ENCODE assay signal across 26 cellular contexts in the genomic region with DNA sequence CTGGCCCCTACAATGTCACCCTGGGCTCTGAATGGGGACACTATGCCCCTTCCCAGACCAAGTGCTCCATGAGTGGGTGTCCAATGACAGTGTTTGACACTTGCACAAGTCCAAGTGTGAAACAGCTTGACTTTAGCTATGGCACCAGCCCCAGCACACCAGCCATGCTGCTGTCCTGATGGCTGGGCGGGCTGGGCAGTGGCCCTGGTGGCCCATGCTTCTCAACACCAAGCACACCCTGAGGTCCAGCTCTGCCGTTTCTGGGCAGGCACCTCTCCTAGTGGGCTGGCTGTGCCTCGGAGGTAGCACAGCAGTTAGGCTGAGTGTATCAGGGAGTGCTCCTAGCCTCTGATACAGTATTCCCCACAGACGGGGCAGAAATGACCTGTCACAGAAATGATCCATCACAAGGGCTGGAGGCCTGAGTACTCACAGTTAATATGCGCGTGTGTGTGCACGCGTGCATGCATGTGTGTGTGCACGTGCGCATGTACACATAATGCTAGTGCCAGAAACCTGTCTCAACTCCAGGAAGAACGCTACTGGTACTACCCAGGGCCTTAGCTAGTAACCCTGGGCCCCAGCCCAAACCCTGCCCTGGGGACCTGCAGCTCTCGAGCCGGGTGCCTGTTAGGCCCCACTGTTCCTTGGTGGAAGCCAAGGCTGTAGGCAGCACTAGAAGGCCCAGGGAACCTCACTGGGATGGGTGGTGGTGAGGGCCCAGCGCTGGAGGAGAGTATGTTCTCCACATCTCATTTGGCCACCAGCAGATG.
A peak's percentile ranks its signal among the peaks of the same experiment; 100 is the strongest.
DNase-seq lines count a peak whose midpoint lies in the region; ATAC-seq and TF ChIP-seq lines count a peak whose summit lies in the region.
"Had no signal": no experiment of that assay in that cellular context is flagged by ENCODE, and none has a peak within 500 bp of the region (broad histone marks: within the 10 kb centered on the region; RNA-seq: fewer than 3 reads in every experiment).

No MANE protein-coding gene starts in this region.

- no peaks in the 10 kb centered on the region for H3K79me1 ChIP-seq in IMR-90 (ENCODE audit: low read depth in 1 of 2, low read length in 2 of 2)

- POLR2A ChIA-PET in IMR-90 (lab: Charles Lee; ENCODE audit: unreplicated experiment): no interaction called here
- POLR2A ChIA-PET in activated CD4-positive, alpha-beta T cell treated with anti-CD3 and anti-CD28 coated beads, Interleukin-2, amount 10 ng/mL, durations not matched to agents 7 days and 5 days (lab: Charles Lee): no interaction called here

- dilution Hi-C loops in IMR-90 (cut with HindIII; ENCODE audit: low sequenced_read_pairs, unreplicated experiment): no loop called here

- peaks cover 43% of the 10 kb centered on the region for H3K27me3 Mint-ChIP-seq in Calu3 (ENCODE audit: unreplicated experiment)
- H3K27me3 Mint-ChIP-seq in endodermal cell (ENCODE audit: insufficient read depth): no peaks in the 10 kb centered on the region
- H3K27me3 Mint-ChIP-seq in activated CD4-positive, alpha-beta T cell treated with anti-CD3 and anti-CD28 coated beads, Interleukin-2, amount 10 ng/mL, durations not matched to agents 7 days and 5 days: no peaks in the 10 kb centered on the region

- H3K23ac ChIP-seq in IMR-90 (ENCODE audit: low read depth, low read length): no peak overlapping the region

- H2BK5ac ChIP-seq in IMR-90 (ENCODE audit: low read depth, low read length, poor library complexity, severe bottlenecking): no peak overlapping the region

- H3K14ac ChIP-seq in IMR-90 (replicated peaks; ENCODE audit: low read depth, low read length): no peak overlapping the region

- BruUV-seq in Calu3 (replicated peaks; lab: Mats Ljungman, UMichigan) (no TSS peak), IMR-90 (replicated peaks; lab: Mats Ljungman, UMichigan) (no TSS peak)

- peak overlapping the region; percentile 86 for H2AK9ac ChIP-seq in IMR-90 (replicated peaks; ENCODE audit: low read depth, low read length, poor library complexity)

- peak; percentile 7 for TF ChIP-seq CTCF in Calu3 (IDR thresholded peaks at IDR 0.05; ENCODE audit: unreplicated experiment)
- no peak for TF ChIP-seq CTCF in IMR-90 (conservative IDR thresholded peaks at IDR 0.05; ENCODE audit: low read depth, low read length)
- TF ChIP-seq CTCF in endodermal cell (conservative IDR thresholded peaks at IDR 0.05): peak; percentile 23

- CTCF ChIA-PET in Calu3 (lab: Charles Lee) (interaction anchor here (0.6 to 1.2 kb wide), 2 partner anchors 89 to 170 kb away, joined by 4 read pairs; no protein-coding TSS in a partner anchor), IMR-90 (lab: Yijun Ruan, JAX) (interaction anchor here (1.0 kb wide), 1 partner anchor 11 kb away, joined by 3 read pairs; no protein-coding TSS in a partner anchor)
- CTCF ChIA-PET in activated CD4-positive, alpha-beta T cell treated with anti-CD3 and anti-CD28 coated beads, Interleukin-2, amount 10 ng/mL, durations not matched to agents 7 days and 5 days (lab: Charles Lee): interaction anchor here (1.1 to 1.4 kb wide), 2 partner anchors 11 to 18 kb away, joined by 3 to 5 read pairs; no protein-coding TSS in a partner anchor

- no peak overlapping the region for H3K56ac ChIP-seq in IMR-90 (ENCODE audit: extremely low read depth, insufficient read depth, low read length)

- H3K36me3 Mint-ChIP-seq in Calu3 (ENCODE audit: insufficient read depth, unreplicated experiment): no peaks in the 10 kb centered on the region
- no peaks in the 10 kb centered on the region for H3K36me3 Mint-ChIP-seq in endodermal cell (ENCODE audit: low read depth)
- no peaks in the 10 kb centered on the region for H3K36me3 Mint-ChIP-seq in activated CD4-positive, alpha-beta T cell treated with anti-CD3 and anti-CD28 coated beads, Interleukin-2, amount 10 ng/mL, durations not matched to agents 7 days and 5 days (ENCODE audit: low read depth)
- H3K36me3 Mint-ChIP-seq: activated naive CD4-positive, alpha-beta T cell treated with anti-CD3 and anti-CD28 coated beads, Interleukin-2, amount 10 ng/mL, durations not matched to agents 7 days and 5 days; stimulated activated memory B cell treated with anti-CD40 and anti-IgM and Interleukin-4, amounts not matched to agents 10 μg/mL and 1 μg/mL and 100 μg/mL, for 72 hours had no signal

- H3K4me1 Mint-ChIP-seq in Calu3 (ENCODE audit: low read depth, unreplicated experiment) (no peaks in the 10 kb centered on the region), endodermal cell (peaks cover 5% of the 10 kb centered on the region)
- no peaks in the 10 kb centered on the region for H3K4me1 Mint-ChIP-seq in activated CD4-positive, alpha-beta T cell treated with anti-CD3 and anti-CD28 coated beads, Interleukin-2, amount 10 ng/mL, durations not matched to agents 7 days and 5 days
- H3K4me1 Mint-ChIP-seq: activated naive CD4-positive, alpha-beta T cell treated with anti-CD3 and anti-CD28 coated beads, Interleukin-2, amount 10 ng/mL, durations not matched to agents 7 days and 5 days; stimulated activated memory B cell treated with anti-CD40 and anti-IgM and Interleukin-4, amounts not matched to agents 10 μg/mL and 1 μg/mL and 100 μg/mL, for 72 hours had no signal

- no peak overlapping the region for H2AK5ac ChIP-seq in IMR-90 (ENCODE audit: low read depth, low read length)

- no peak overlapping the region for H3K4ac ChIP-seq in IMR-90 (ENCODE audit: low read depth, low read length)

- WGBS in IMR-90 (ENCODE audit: extremely low coverage in 2 of 2, insufficient read length in 1 of 2), 2 experiments: 99% methylated on average over 7 of the region's 14 CpGs; no CpG with 5 or more reads in 1 of the 2 experiments
- WGBS in endodermal cell (ENCODE audit: insufficient coverage in 1 of 2, insufficient read length in 1 of 2), 2 experiments: 96 to 98% methylated on average over 13 to 14 of the region's 14 CpGs

- no peak overlapping the region for H3K4me2 ChIP-seq in IMR-90 (ENCODE audit: low read depth, low read length)
- H3K4me2 ChIP-seq: BLaER1 treated with 17β-estradiol and CSF1 and Interleukin-3, amounts not matched to agents 10 nM and 100 nM; hepatocyte had no signal

- no peaks in the 10 kb centered on the region; the same call in 1 of the 2 replicates for H3K27me3 ChIP-seq in IMR-90 (ENCODE audit: control insufficient read depth, insufficient read depth, low read length)
- H3K27me3 ChIP-seq in endodermal cell (ENCODE audit: control insufficient read depth, insufficient read depth, low read length, poor library complexity, severe bottlenecking): no peaks in the 10 kb centered on the region
- H3K27me3 ChIP-seq: BLaER1 treated with 17β-estradiol and CSF1 and Interleukin-3, amounts not matched to agents 10 nM and 100 nM; hepatocyte; neutrophil; SJSA1; transverse colon had no signal

- no peak for TF ChIP-seq POLR2A in IMR-90 (IDR thresholded peaks at IDR 0.05; ENCODE audit: low read depth, low read length)

- H3K9me3 Mint-ChIP-seq in Calu3 (ENCODE audit: low read depth, unreplicated experiment) (no peaks in the 10 kb centered on the region), endodermal cell (no peaks in the 10 kb centered on the region)
- no peaks in the 10 kb centered on the region for H3K9me3 Mint-ChIP-seq in activated CD4-positive, alpha-beta T cell treated with anti-CD3 and anti-CD28 coated beads, Interleukin-2, amount 10 ng/mL, durations not matched to agents 7 days and 5 days
- H3K9me3 Mint-ChIP-seq: activated naive CD4-positive, alpha-beta T cell treated with anti-CD3 and anti-CD28 coated beads, Interleukin-2, amount 10 ng/mL, durations not matched to agents 7 days and 5 days; stimulated activated memory B cell treated with anti-CD40 and anti-IgM and Interleukin-4, amounts not matched to agents 10 μg/mL and 1 μg/mL and 100 μg/mL, for 72 hours had no signal

- H3K27ac Mint-ChIP-seq in Calu3 (ENCODE audit: unreplicated experiment): no peak overlapping the region
- no peak overlapping the region for H3K27ac Mint-ChIP-seq in endodermal cell
- H3K27ac Mint-ChIP-seq in activated CD4-positive, alpha-beta T cell treated with anti-CD3 and anti-CD28 coated beads, Interleukin-2, amount 10 ng/mL, durations not matched to agents 7 days and 5 days: no peak overlapping the region
- H3K27ac Mint-ChIP-seq: activated naive CD4-positive, alpha-beta T cell treated with anti-CD3 and anti-CD28 coated beads, Interleukin-2, amount 10 ng/mL, durations not matched to agents 7 days and 5 days; stimulated activated memory B cell treated with anti-CD40 and anti-IgM and Interleukin-4, amounts not matched to agents 10 μg/mL and 1 μg/mL and 100 μg/mL, for 72 hours had no signal

- H3K36me3 ChIP-seq in IMR-90 (ENCODE audit: control insufficient read depth, insufficient read depth, low read length): peaks cover 9% of the 10 kb centered on the region; the same call in 1 of the 2 replicates
- H3K36me3 ChIP-seq in endodermal cell (ENCODE audit: control insufficient read depth, insufficient read depth, low read length): no peaks in the 10 kb centered on the region
- H3K36me3 ChIP-seq: BLaER1 treated with 17β-estradiol and CSF1 and Interleukin-3, amounts not matched to agents 10 nM and 100 nM; neutrophil; prostate gland; sigmoid colon; transverse colon had no signal

- H3K9ac ChIP-seq in IMR-90 (ENCODE audit: low read depth, low read length) (no peak overlapping the region), endodermal cell (ENCODE audit: extremely low read depth, low read length, poor library complexity, severe bottlenecking) (no peak overlapping the region)
- H3K9ac ChIP-seq: BLaER1 treated with 17β-estradiol and CSF1 and Interleukin-3, amounts not matched to agents 10 nM and 100 nM; GM23248 had no signal

- no peak overlapping the region for H4K91ac ChIP-seq in IMR-90 (ENCODE audit: insufficient read depth, low read depth, low read length)

- H4K5ac ChIP-seq in IMR-90 (ENCODE audit: low read depth, low read length): no peak overlapping the region

- H3K4me3 ChIP-seq in IMR-90 (ENCODE audit: insufficient read depth, low read depth, low read length): no peak overlapping the region
- no peak overlapping the region for H3K4me3 ChIP-seq in endodermal cell (ENCODE audit: low read length)
- H3K4me3 ChIP-seq: BLaER1 treated with 17β-estradiol and CSF1 and Interleukin-3, amounts not matched to agents 10 nM and 100 nM; coronary artery; GM23248; hepatocyte; prostate gland; sigmoid colon; SJSA1; transverse colon had no signal

- 0 out of 2 replicates have a peak, but pooled peaks cover 4% of the 10 kb centered on the region for H3K9me1 ChIP-seq in IMR-90 (ENCODE audit: insufficient read depth, low read length)

- H3K18ac ChIP-seq in IMR-90 (ENCODE audit: low read depth, low read length): no peak overlapping the region

- H2BK20ac ChIP-seq in IMR-90 (ENCODE audit: low read depth, low read length): no peak overlapping the region

- ATAC-seq in IMR-90 (ENCODE audit: low read depth) (no peak), sciatic nerve (no peak), GM18909 (IDR thresholded peaks at IDR 0.05; ENCODE audit: poor library complexity, unreplicated experiment) (no peak)
- ATAC-seq: stimulated activated memory B cell treated with anti-CD40 and anti-IgM and Interleukin-4, amounts not matched to agents 10 μg/mL and 1 μg/mL and 100 μg/mL, for 72 hours had no signal

- no peak overlapping the region for H2BK15ac ChIP-seq in IMR-90 (ENCODE audit: low read depth, low read length)

- in situ Hi-C loops in IMR-90 (cut with MboI; ENCODE audit: low sequenced_read_pairs): no loop called here

- no peak overlapping the region for H4K8ac ChIP-seq in IMR-90 (ENCODE audit: low read depth in 2 of 2, low read length in 2 of 2)

- TF ChIP-seq RAD21 in IMR-90 (IDR thresholded peaks at IDR 0.05; ENCODE audit: low read length): no peak

- H4K20me1 ChIP-seq in IMR-90 (ENCODE audit: insufficient read depth, low read length): peaks cover 9% of the 10 kb centered on the region
- H4K20me1 ChIP-seq: BLaER1 treated with 17β-estradiol and CSF1 and Interleukin-3, amounts not matched to agents 10 nM and 100 nM had no signal

- H3K9me3 ChIP-seq in IMR-90 (ENCODE audit: control insufficient read depth, insufficient read depth, low read length) (no peaks in the 10 kb centered on the region), endodermal cell (ENCODE audit: control insufficient read depth, low read length) (no peaks in the 10 kb centered on the region)
- H3K9me3 ChIP-seq: BLaER1 treated with 17β-estradiol and CSF1 and Interleukin-3, amounts not matched to agents 10 nM and 100 nM; neutrophil; prostate gland; sigmoid colon; SJSA1; transverse colon had no signal

- H2AFZ ChIP-seq in IMR-90 (replicated peaks; ENCODE audit: low read length, poor library complexity): peak overlapping the region; percentile 36
- H2AFZ ChIP-seq: GM23248, hepatocyte had no signal

- H3K4me1 ChIP-seq in IMR-90 (ENCODE audit: control insufficient read depth, insufficient read depth, low read length) (peaks cover 5% of the 10 kb centered on the region; the same call in 1 of the 2 replicates), endodermal cell (ENCODE audit: control insufficient read depth, insufficient read depth, low read length) (no peaks in the 10 kb centered on the region)
- H3K4me1 ChIP-seq: BLaER1 treated with 17β-estradiol and CSF1 and Interleukin-3, amounts not matched to agents 10 nM and 100 nM; SJSA1; transverse colon had no signal

- intact Hi-C loops in Calu3 (cut with micrococcal nuclease; ENCODE audit: unreplicated experiment): no loop called here
- intact Hi-C loops in IMR-90 (cut with micrococcal nuclease): no loop called here
- intact Hi-C loops in sciatic nerve (cut with DNase I): no loop called here

- DNase-seq in Calu3 (no peak), IMR-90 (no peak), endodermal cell (no peak), sciatic nerve (ENCODE audit: low spot score) (peak; percentile 27), iPS-NIHi11 (ENCODE audit: low spot score) (no peak)
- DNase-seq in activated CD4-positive, alpha-beta T cell treated with anti-CD3 and anti-CD28 coated beads, Interleukin-2, amount 10 ng/mL, durations not matched to agents 7 days and 5 days: no peak
- DNase-seq: activated CD4-positive, alpha-beta T cell treated with anti-CD3 and anti-CD28 coated beads, Interleukin-2, amount 50 U/mL, for 1 hour; COR-L47; effector CD8-positive, alpha-beta T cell; GM23248; KBM-7; stimulated activated CD4-positive, alpha-beta T cell treated with anti-CD3 and anti-CD28 coated beads, Interleukin-15, amount 100 ng/mL, for 24 hours; T-helper 9 cell had no signal

- H3K27ac ChIP-seq in IMR-90 (ENCODE audit: insufficient read depth, low read length): no peak overlapping the region
- H3K27ac ChIP-seq in endodermal cell (ENCODE audit: low read depth, low read length): no peak overlapping the region
- H3K27ac ChIP-seq: BLaER1 treated with 17β-estradiol and CSF1 and Interleukin-3, amounts not matched to agents 10 nM and 100 nM; epithelial cell of prostate; GM23248; neutrophil; RWPE1; sigmoid colon; SJSA1; transverse colon had no signal

- no peak overlapping the region for H3K4me3 Mint-ChIP-seq in Calu3 (ENCODE audit: low read depth, unreplicated experiment)
- no peak overlapping the region for H3K4me3 Mint-ChIP-seq in endodermal cell
- H3K4me3 Mint-ChIP-seq in activated CD4-positive, alpha-beta T cell treated with anti-CD3 and anti-CD28 coated beads, Interleukin-2, amount 10 ng/mL, durations not matched to agents 7 days and 5 days: no peak overlapping the region
- H3K4me3 Mint-ChIP-seq: activated naive CD4-positive, alpha-beta T cell treated with anti-CD3 and anti-CD28 coated beads, Interleukin-2, amount 10 ng/mL, durations not matched to agents 7 days and 5 days; stimulated activated memory B cell treated with anti-CD40 and anti-IgM and Interleukin-4, amounts not matched to agents 10 μg/mL and 1 μg/mL and 100 μg/mL, for 72 hours had no signal

- H2BK120ac ChIP-seq in IMR-90 (ENCODE audit: low read depth, low read length): no peak overlapping the region
